In the genomic region with DNA sequence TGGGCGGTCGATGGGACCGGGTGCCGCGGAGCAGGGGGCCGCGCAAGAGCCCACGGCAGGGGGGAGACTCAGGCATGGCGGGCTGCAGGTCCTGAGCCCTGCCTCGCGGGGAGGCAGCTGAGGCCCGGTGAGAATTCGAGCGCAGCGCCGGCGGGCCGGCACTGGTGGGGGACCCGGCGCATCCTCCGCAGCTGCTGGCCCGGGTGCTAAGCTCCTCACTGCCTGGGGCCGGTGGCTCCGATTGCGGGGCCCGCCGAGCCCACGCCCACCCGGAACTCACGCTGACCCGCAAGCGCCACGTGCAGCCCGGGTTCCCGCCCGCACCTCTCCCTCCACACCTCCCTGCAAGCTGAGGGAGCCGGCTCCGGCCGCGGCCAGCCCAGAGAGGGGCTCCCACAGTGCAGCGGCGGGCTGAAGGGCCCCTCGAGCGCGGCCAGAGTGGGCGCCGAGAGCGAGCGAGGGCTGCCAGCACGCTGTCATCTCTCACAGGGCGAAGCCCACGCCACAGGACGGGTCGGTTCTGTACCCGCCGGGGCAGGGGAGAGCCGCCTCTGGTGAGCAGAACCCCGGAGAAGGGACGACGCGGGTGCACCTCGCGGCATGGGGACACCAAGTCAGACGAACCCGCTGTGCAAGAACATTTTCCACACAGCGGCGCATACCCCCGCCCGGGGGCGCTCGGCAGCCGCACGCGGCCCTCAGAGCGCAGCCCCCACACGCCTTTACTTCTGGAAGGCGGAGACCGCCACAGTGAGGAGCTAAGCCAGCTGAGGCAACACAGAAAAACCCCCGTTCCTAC, we compare ENCODE assay signal across 8 cellular contexts. TPM values are rescaled to one million over a fixed set of nuclear protein-coding genes. Genes with fewer than 3 reads are reported as not detected.
DNase-seq lines count a peak whose midpoint lies in the region; ATAC-seq, FAIRE-seq and TF ChIP-seq lines count a peak whose summit lies in the region.

No MANE protein-coding gene starts in this region.

- H3K27ac Mint-ChIP-seq in activated naive CD8-positive, alpha-beta T cell treated with anti-CD3 and anti-CD28 coated beads, Interleukin-2, amount 10 ng/mL, durations not matched to agents 7 days and 5 days = peak overlapping the region; percentile 94
- no peak overlapping the region for H3K27ac Mint-ChIP-seq in type B pancreatic cell

- intact Hi-C loops in HepG2 (cut with micrococcal nuclease; ENCODE audit: unreplicated experiment) = loop anchor here (2.0 kb wide), 1 partner anchor 15 kb away; no protein-coding TSS in a partner anchor

- no peaks in the 10 kb centered on the region for H3K27me3 ChIP-seq in HepG2 (ENCODE audit: control insufficient read depth in 1 of 2, insufficient read depth in 2 of 2, low read length in 2 of 2)

- TF ChIP-seq CTCF in HepG2 (CRISPR knock-in tag; IDR thresholded peaks at IDR 0.05) = no peak
- no peak for TF ChIP-seq CTCF in type B pancreatic cell (conservative IDR thresholded peaks at IDR 0.05)

- peaks cover 5 to 12% of the 10 kb centered on the region in 2 experiments; a peak in 3 of 5 replicates for H3K36me3 ChIP-seq in HepG2 (replicated peaks in 1 of 2; ENCODE audit: control insufficient read depth in 1 of 2, insufficient read depth in 2 of 2, low read length in 2 of 2)

- H3K4me1 Mint-ChIP-seq in activated T-cell treated with anti-CD3 and anti-CD28 coated beads, Interleukin-2, amount 50 U/mL, for 4 hours (ENCODE audit: low read depth) = peaks cover 27% of the 10 kb centered on the region
- H3K4me1 Mint-ChIP-seq in activated naive CD8-positive, alpha-beta T cell treated with anti-CD3 and anti-CD28 coated beads, Interleukin-2, amount 10 ng/mL, durations not matched to agents 7 days and 5 days = peaks cover 29% of the 10 kb centered on the region
- H3K4me1 Mint-ChIP-seq in type B pancreatic cell (ENCODE audit: unreplicated experiment) = peaks cover 34% of the 10 kb centered on the region

- no peaks in the 10 kb centered on the region for H3K27me3 Mint-ChIP-seq in activated T-cell treated with anti-CD3 and anti-CD28 coated beads, Interleukin-2, amount 50 U/mL, for 4 hours (ENCODE audit: low read depth)
- H3K27me3 Mint-ChIP-seq in activated naive CD8-positive, alpha-beta T cell treated with anti-CD3 and anti-CD28 coated beads, Interleukin-2, amount 10 ng/mL, durations not matched to agents 7 days and 5 days = peaks cover 3% of the 10 kb centered on the region
- H3K27me3 Mint-ChIP-seq in type B pancreatic cell = no peaks in the 10 kb centered on the region

- H3K27ac ChIP-seq in HepG2 (ENCODE audit: extremely low read length, insufficient read depth, low read length) = peak overlapping the region; percentile 82

- BruUV-seq in HepG2 (replicated peaks; lab: Mats Ljungman, UMichigan) = no TSS peak

- peak overlapping the region; percentile 90 for H3K4me2 ChIP-seq in HepG2 (ENCODE audit: low read depth, low read length)

- TF ChIP-seq RAD21 in HepG2 (CRISPR knock-in tag; IDR thresholded peaks at IDR 0.05) = no peak

- FAIRE-seq in HepG2 (lab: Jason Lieb, UNC) = no peak
- no peak for FAIRE-seq in H54 (lab: Jason Lieb, UNC)

- H2AFZ ChIP-seq in HepG2 (ENCODE audit: low read length) = no peak overlapping the region

- H4K20me1 ChIP-seq in HepG2 (ENCODE audit: insufficient read depth, low read length) = peaks cover 16% of the 10 kb centered on the region

- POLR2A ChIA-PET in activated naive CD8-positive, alpha-beta T cell treated with anti-CD3 and anti-CD28 coated beads, Interleukin-2, amount 10 ng/mL, durations not matched to agents 7 days and 5 days (lab: Charles Lee) = interaction anchor here (0.7 to 2.1 kb wide), 13 partner anchors 10 to 104 kb away, joined by 3 to 9 read pairs (median 3); no protein-coding TSS in a partner anchor
- POLR2A ChIA-PET in HepG2 (lab: Yijun Ruan, JAX) = interaction anchor here (0.5 to 4.8 kb wide), 19 partner anchors 9 to 537 kb away, joined by 3 to 72 read pairs (median 7); a partner anchor contains a TSS

- H3K9me3 Mint-ChIP-seq in activated T-cell treated with anti-CD3 and anti-CD28 coated beads, Interleukin-2, amount 50 U/mL, for 4 hours = no peaks in the 10 kb centered on the region
- H3K9me3 Mint-ChIP-seq in activated naive CD8-positive, alpha-beta T cell treated with anti-CD3 and anti-CD28 coated beads, Interleukin-2, amount 10 ng/mL, durations not matched to agents 7 days and 5 days = no peaks in the 10 kb centered on the region
- H3K9me3 Mint-ChIP-seq in type B pancreatic cell = no peaks in the 10 kb centered on the region

- ATAC-seq in activated T-cell treated with anti-CD3 and anti-CD28 coated beads, Interleukin-2, amount 50 U/mL, for 4 hours = no peak
- ATAC-seq in activated naive CD8-positive, alpha-beta T cell treated with anti-CD3 and anti-CD28 coated beads, Interleukin-2, amount 10 ng/mL, durations not matched to agents 7 days and 5 days (ENCODE audit: low read depth) = no peak
- ATAC-seq in HepG2 = no peak

- H3K36me3 Mint-ChIP-seq in activated T-cell treated with anti-CD3 and anti-CD28 coated beads, Interleukin-2, amount 50 U/mL, for 4 hours (ENCODE audit: insufficient read depth) = peaks cover 9% of the 10 kb centered on the region
- H3K36me3 Mint-ChIP-seq in activated naive CD8-positive, alpha-beta T cell treated with anti-CD3 and anti-CD28 coated beads, Interleukin-2, amount 10 ng/mL, durations not matched to agents 7 days and 5 days = peaks cover 9% of the 10 kb centered on the region
- H3K36me3 Mint-ChIP-seq in type B pancreatic cell = peaks cover 8% of the 10 kb centered on the region

- no peak for TF ChIP-seq EP300 in HepG2 (IDR thresholded peaks at IDR 0.05; ENCODE audit: low read depth in 2 of 2, low read length in 2 of 2)
- TF ChIP-seq EP300 in HepG2 (CRISPR knock-in tag; IDR thresholded peaks at IDR 0.05; ENCODE audit: borderline replicate concordance) = no peak

- peaks cover 38% of the 10 kb centered on the region for H3K79me2 ChIP-seq in HepG2 (ENCODE audit: insufficient read depth, low read length)

- CTCF ChIA-PET in HepG2 (lab: Yijun Ruan, JAX; ENCODE audit: low intra/inter-chr PET ratio, low total read pairs) = no interaction called here

- in situ Hi-C loops in HepG2 (cut with HindIII; ENCODE audit: extremely low pct_ligation_motif_present, low pct_unique_long_range_greater_than_20kb) = no loop called here

- 94% methylated on average over 36 of the region's 79 CpGs for WGBS in HepG2 (ENCODE audit: low lambda C conversion rate)

- no peaks in the 10 kb centered on the region for H3K9me3 ChIP-seq in HepG2 (ENCODE audit: low read length)

- peak overlapping the region; percentile 87 for H3K4me3 Mint-ChIP-seq in activated T-cell treated with anti-CD3 and anti-CD28 coated beads, Interleukin-2, amount 50 U/mL, for 4 hours
- peak overlapping the region; percentile 89 for H3K4me3 Mint-ChIP-seq in activated naive CD8-positive, alpha-beta T cell treated with anti-CD3 and anti-CD28 coated beads, Interleukin-2, amount 10 ng/mL, durations not matched to agents 7 days and 5 days
- peak overlapping the region; percentile 90 for H3K4me3 Mint-ChIP-seq in type B pancreatic cell

- peak overlapping the region; percentile 18 to 94 (median 42); a peak in 4 of 6 replicates for H3K4me3 ChIP-seq in HepG2 (replicated peaks in 1 of 3; ENCODE audit: insufficient read depth in 1 of 3, low read depth in 2 of 3, low read length in 3 of 3)

- peaks cover 78% of the 10 kb centered on the region for H3K4me1 ChIP-seq in HepG2 (ENCODE audit: insufficient read depth, low read length)

- no peak for DNase-seq in activated T-cell treated with anti-CD3 and anti-CD28 coated beads, Interleukin-2, amount 50 U/mL, for 4 hours
- no peak for DNase-seq in activated T-cell treated with anti-CD3 and anti-CD28 coated beads for 4 hours
- DNase-seq in activated naive CD8-positive, alpha-beta T cell treated with anti-CD3 and anti-CD28 coated beads, Interleukin-2, amount 10 ng/mL, durations not matched to agents 7 days and 5 days = no peak
- no peak for DNase-seq in HepG2 (ENCODE audit: low spot score)
- DNase-seq in type B pancreatic cell (ENCODE audit: extremely low spot score, unreplicated experiment) = no peak
- no peak for DNase-seq in stimulated activated CD4-positive, alpha-beta T cell treated with anti-CD3 and anti-CD28 coated beads, Interleukin-12 subunit alpha, Interleukin-12 subunit beta, amount 100 ng/mL, for 4 hours
- no peak for DNase-seq in H54 (ENCODE audit: insufficient read length, low spot score)
- DNase-seq in T-helper 9 cell = no peak

- TF ChIP-seq POLR2A in HepG2 (IDR thresholded peaks at IDR 0.05; ENCODE audit: insufficient read depth in 1 of 2, low read depth in 2 of 2, low read length in 2 of 2) (no peak), H54 (IDR thresholded peaks at IDR 0.05; ENCODE audit: low read depth, low read length) (no peak)

- peak overlapping the region; percentile 73 for H3K9ac ChIP-seq in HepG2 (ENCODE audit: insufficient read depth, low read depth, low read length)

RNA-seq across cellular contexts. Expression of a gene that starts 1.2 kb away (rescaled TPM):
- total RNA-seq in activated T-cell treated with anti-CD3 and anti-CD28 coated beads, Interleukin-2, amount 50 U/mL, for 4 hours = 100 to 1,000 TPM; 135 to 157 (median 149) TPM
- 100 to 1,000 TPM; 110 to 126 TPM for total RNA-seq in activated naive CD8-positive, alpha-beta T cell treated with anti-CD3 and anti-CD28 coated beads, Interleukin-2, amount 10 ng/mL, durations not matched to agents 7 days and 5 days
- total RNA-seq in HepG2 (2016; rRNA removed; fragmentation: Illumina TruSeq; extraction: Trizol) = 153 and 186 TPM in 2 replicates
- total RNA-seq in HepG2 (2016; cell fraction: cytosol; rRNA removed; fragmentation: Illumina TruSeq; extraction: Trizol; ENCODE audit: low read depth) = 171 and 229 TPM in 2 replicates
- total RNA-seq in HepG2 (2016; cell fraction: insoluble cytoplasmic fraction; rRNA removed; fragmentation: Illumina TruSeq; extraction: Trizol) = 166 and 191 TPM in 2 replicates
- total RNA-seq in HepG2 (2016; cell fraction: membrane; rRNA removed; fragmentation: Illumina TruSeq; extraction: Trizol) = 186 and 219 TPM in 2 replicates
- total RNA-seq in HepG2 (2016; cell fraction: nucleus; rRNA removed; fragmentation: Illumina TruSeq; extraction: Trizol) = 86.2 and 101 TPM in 2 replicates
- 123 and 142 TPM in 2 replicates for polyA plus RNA-seq in HepG2 (2011; rRNA removed)
- 108 and 239 TPM in 2 replicates for polyA plus RNA-seq in HepG2 (2011; cell fraction: cytosol; rRNA removed)
- polyA plus RNA-seq in HepG2 (2011; cell fraction: nucleus; rRNA removed) = 125 and 162 TPM in 2 replicates
- polyA plus RNA-seq in HepG2 (2012) = 61.3 and 68.1 TPM in 2 replicates
- polyA plus RNA-seq in HepG2 (2016; cell fraction: cytosol; fragmentation: Illumina TruSeq; extraction: Trizol; ENCODE audit: low read depth) = 162 and 202 TPM in 2 replicates
- polyA plus RNA-seq in HepG2 (2016; cell fraction: insoluble cytoplasmic fraction; fragmentation: Illumina TruSeq; extraction: Trizol; ENCODE audit: low read depth) = 128 and 130 TPM in 2 replicates
- 134 and 168 TPM in 2 replicates for polyA plus RNA-seq in HepG2 (2016; cell fraction: membrane; fragmentation: Illumina TruSeq; extraction: Trizol; ENCODE audit: low read depth)
- polyA plus RNA-seq in HepG2 (2016; cell fraction: nucleus; fragmentation: Illumina TruSeq; extraction: Trizol; ENCODE audit: insufficient read depth, low read depth) = 129 and 133 TPM in 2 replicates
- polyA minus RNA-seq in HepG2 (2011; rRNA and poly(A)+ RNA removed; ENCODE audit: low replicate concordance) = 49.5 and 64.5 TPM in 2 replicates
- 22.7 and 31.5 TPM in 2 replicates for polyA minus RNA-seq in HepG2 (2011; cell fraction: cytosol; rRNA and poly(A)+ RNA removed)
- polyA minus RNA-seq in HepG2 (2011; cell fraction: nucleus; rRNA and poly(A)+ RNA removed) = 17.3 and 18.4 TPM in 2 replicates
- total RNA-seq in type B pancreatic cell (ENCODE audit: low replicate concordance) = 65.7 and 90.1 TPM in 2 replicates

RNA-seq across cellular contexts. Expression of a gene that starts 27.7 kb away (rescaled TPM):
- total RNA-seq in activated T-cell treated with anti-CD3 and anti-CD28 coated beads, Interleukin-2, amount 50 U/mL, for 4 hours = 1 to 10 TPM in 1 of 3 donors, under 1 TPM in 2; 0.66 to 1.2 (median 0.69) TPM
- total RNA-seq in activated naive CD8-positive, alpha-beta T cell treated with anti-CD3 and anti-CD28 coated beads, Interleukin-2, amount 10 ng/mL, durations not matched to agents 7 days and 5 days = 1 to 10 TPM; 2.4 to 2.8 TPM
- total RNA-seq in HepG2 (2016; rRNA removed; fragmentation: Illumina TruSeq; extraction: Trizol) (0.98 and 1.0 TPM in 2 replicates), type B pancreatic cell (ENCODE audit: low replicate concordance) (3.2 and 6.9 TPM in 2 replicates)
- total RNA-seq in HepG2 (2016; cell fraction: cytosol; rRNA removed; fragmentation: Illumina TruSeq; extraction: Trizol; ENCODE audit: low read depth) = 0.81 and 1.1 TPM in 2 replicates
- 0.56 and 1.3 TPM in 2 replicates for total RNA-seq in HepG2 (2016; cell fraction: insoluble cytoplasmic fraction; rRNA removed; fragmentation: Illumina TruSeq; extraction: Trizol)
- 1.6 and 1.9 TPM in 2 replicates for total RNA-seq in HepG2 (2016; cell fraction: membrane; rRNA removed; fragmentation: Illumina TruSeq; extraction: Trizol)
- 1.3 and 1.5 TPM in 2 replicates for total RNA-seq in HepG2 (2016; cell fraction: nucleus; rRNA removed; fragmentation: Illumina TruSeq; extraction: Trizol)
- polyA plus RNA-seq in HepG2 (2011; rRNA removed) = 36.7 and 45.2 TPM in 2 replicates
- polyA plus RNA-seq in HepG2 (2011; cell fraction: cytosol; rRNA removed) = 20.7 and 22.4 TPM in 2 replicates
- polyA plus RNA-seq in HepG2 (2011; cell fraction: nucleus; rRNA removed) = 219 and 230 TPM in 2 replicates
- polyA plus RNA-seq in HepG2 (2012) = 37.3 and 46.9 TPM in 2 replicates
- 0.70 and 1.5 TPM in 2 replicates for polyA plus RNA-seq in HepG2 (2016; cell fraction: cytosol; fragmentation: Illumina TruSeq; extraction: Trizol; ENCODE audit: low read depth)
- 1.3 and 2.2 TPM in 2 replicates for polyA plus RNA-seq in HepG2 (2016; cell fraction: insoluble cytoplasmic fraction; fragmentation: Illumina TruSeq; extraction: Trizol; ENCODE audit: low read depth)
- polyA plus RNA-seq in HepG2 (2016; cell fraction: membrane; fragmentation: Illumina TruSeq; extraction: Trizol; ENCODE audit: low read depth) = 1.5 and 2.0 TPM in 2 replicates
- polyA plus RNA-seq in HepG2 (2016; cell fraction: nucleus; fragmentation: Illumina TruSeq; extraction: Trizol; ENCODE audit: insufficient read depth, low read depth) = 3.7 and 4.4 TPM in 2 replicates
- 12.3 and 14.1 TPM in 2 replicates for polyA minus RNA-seq in HepG2 (2011; rRNA and poly(A)+ RNA removed; ENCODE audit: low replicate concordance)
- polyA minus RNA-seq in HepG2 (2011; cell fraction: cytosol; rRNA and poly(A)+ RNA removed) = 6.8 and 7.6 TPM in 2 replicates
- 30.6 and 31.2 TPM in 2 replicates for polyA minus RNA-seq in HepG2 (2011; cell fraction: nucleus; rRNA and poly(A)+ RNA removed)

RNA-seq across cellular contexts. Expression of a gene that starts 43.8 kb away (rescaled TPM):
- total RNA-seq in activated T-cell treated with anti-CD3 and anti-CD28 coated beads, Interleukin-2, amount 50 U/mL, for 4 hours = 100 to 1,000 TPM; 107 to 124 (median 116) TPM
- 100 to 1,000 TPM; 178 to 181 TPM for total RNA-seq in activated naive CD8-positive, alpha-beta T cell treated with anti-CD3 and anti-CD28 coated beads, Interleukin-2, amount 10 ng/mL, durations not matched to agents 7 days and 5 days
- total RNA-seq in HepG2 (2016; rRNA removed; fragmentation: Illumina TruSeq; extraction: Trizol) (85.7 and 96.2 TPM in 2 replicates), type B pancreatic cell (ENCODE audit: low replicate concordance) (102 and 123 TPM in 2 replicates)
- total RNA-seq in HepG2 (2016; cell fraction: cytosol; rRNA removed; fragmentation: Illumina TruSeq; extraction: Trizol; ENCODE audit: low read depth) = 66.8 and 84.2 TPM in 2 replicates
- 76.8 and 97.9 TPM in 2 replicates for total RNA-seq in HepG2 (2016; cell fraction: insoluble cytoplasmic fraction; rRNA removed; fragmentation: Illumina TruSeq; extraction: Trizol)
- 171 and 190 TPM in 2 replicates for total RNA-seq in HepG2 (2016; cell fraction: membrane; rRNA removed; fragmentation: Illumina TruSeq; extraction: Trizol)
- 48.2 and 57.1 TPM in 2 replicates for total RNA-seq in HepG2 (2016; cell fraction: nucleus; rRNA removed; fragmentation: Illumina TruSeq; extraction: Trizol)
- 116 and 135 TPM in 2 replicates for polyA plus RNA-seq in HepG2 (2011; rRNA removed)
- 114 and 136 TPM in 2 replicates for polyA plus RNA-seq in HepG2 (2011; cell fraction: cytosol; rRNA removed)
- polyA plus RNA-seq in HepG2 (2011; cell fraction: nucleus; rRNA removed) = 362 and 435 TPM in 2 replicates
- polyA plus RNA-seq in HepG2 (2012) = 58.6 and 80.7 TPM in 2 replicates
- 81.6 and 107 TPM in 2 replicates for polyA plus RNA-seq in HepG2 (2016; cell fraction: cytosol; fragmentation: Illumina TruSeq; extraction: Trizol; ENCODE audit: low read depth)
- polyA plus RNA-seq in HepG2 (2016; cell fraction: insoluble cytoplasmic fraction; fragmentation: Illumina TruSeq; extraction: Trizol; ENCODE audit: low read depth) = 105 and 119 TPM in 2 replicates
- 182 and 194 TPM in 2 replicates for polyA plus RNA-seq in HepG2 (2016; cell fraction: membrane; fragmentation: Illumina TruSeq; extraction: Trizol; ENCODE audit: low read depth)
- polyA plus RNA-seq in HepG2 (2016; cell fraction: nucleus; fragmentation: Illumina TruSeq; extraction: Trizol; ENCODE audit: insufficient read depth, low read depth) = 146 and 159 TPM in 2 replicates
- polyA minus RNA-seq in HepG2 (2011; rRNA and poly(A)+ RNA removed; ENCODE audit: low replicate concordance) = 159 and 183 TPM in 2 replicates
- 76.1 and 78.3 TPM in 2 replicates for polyA minus RNA-seq in HepG2 (2011; cell fraction: cytosol; rRNA and poly(A)+ RNA removed)
- polyA minus RNA-seq in HepG2 (2011; cell fraction: nucleus; rRNA and poly(A)+ RNA removed) = 46.7 and 48.0 TPM in 2 replicates

RNA-seq across cellular contexts. Expression of a gene that starts 49.2 kb away (rescaled TPM):
- 1 to 10 TPM; 3.6 to 4.1 (median 4.0) TPM for total RNA-seq in activated T-cell treated with anti-CD3 and anti-CD28 coated beads, Interleukin-2, amount 50 U/mL, for 4 hours
- 1 to 10 TPM; 6.7 to 6.9 TPM for total RNA-seq in activated naive CD8-positive, alpha-beta T cell treated with anti-CD3 and anti-CD28 coated beads, Interleukin-2, amount 10 ng/mL, durations not matched to agents 7 days and 5 days
- total RNA-seq in HepG2 (2016; rRNA removed; fragmentation: Illumina TruSeq; extraction: Trizol) (3.2 and 4.2 TPM in 2 replicates), type B pancreatic cell (ENCODE audit: low replicate concordance) (6.6 and 11.5 TPM in 2 replicates)
- 1.2 and 1.6 TPM in 2 replicates for total RNA-seq in HepG2 (2016; cell fraction: cytosol; rRNA removed; fragmentation: Illumina TruSeq; extraction: Trizol; ENCODE audit: low read depth)
- total RNA-seq in HepG2 (2016; cell fraction: insoluble cytoplasmic fraction; rRNA removed; fragmentation: Illumina TruSeq; extraction: Trizol) = 2.4 and 3.9 TPM in 2 replicates
- 4.3 and 4.4 TPM in 2 replicates for total RNA-seq in HepG2 (2016; cell fraction: membrane; rRNA removed; fragmentation: Illumina TruSeq; extraction: Trizol)
- 3.6 and 4.2 TPM in 2 replicates for total RNA-seq in HepG2 (2016; cell fraction: nucleus; rRNA removed; fragmentation: Illumina TruSeq; extraction: Trizol)
- polyA plus RNA-seq in HepG2 (2011; rRNA removed) = 2.8 and 4.0 TPM in 2 replicates
- 3.7 and 4.3 TPM in 2 replicates for polyA plus RNA-seq in HepG2 (2011; cell fraction: cytosol; rRNA removed)
- 7.2 and 7.5 TPM in 2 replicates for polyA plus RNA-seq in HepG2 (2011; cell fraction: nucleus; rRNA removed)
- polyA plus RNA-seq in HepG2 (2012) = 3.6 and 4.3 TPM in 2 replicates
- polyA plus RNA-seq in HepG2 (2016; cell fraction: cytosol; fragmentation: Illumina TruSeq; extraction: Trizol; ENCODE audit: low read depth) = 1.0 and 1.1 TPM in 2 replicates
- 2.3 and 2.7 TPM in 2 replicates for polyA plus RNA-seq in HepG2 (2016; cell fraction: insoluble cytoplasmic fraction; fragmentation: Illumina TruSeq; extraction: Trizol; ENCODE audit: low read depth)
- polyA plus RNA-seq in HepG2 (2016; cell fraction: membrane; fragmentation: Illumina TruSeq; extraction: Trizol; ENCODE audit: low read depth) = 3.4 and 3.5 TPM in 2 replicates
- polyA plus RNA-seq in HepG2 (2016; cell fraction: nucleus; fragmentation: Illumina TruSeq; extraction: Trizol; ENCODE audit: insufficient read depth, low read depth) = 2.8 and 3.1 TPM in 2 replicates
- 6.6 and 17.0 TPM in 2 replicates for polyA minus RNA-seq in HepG2 (2011; rRNA and poly(A)+ RNA removed; ENCODE audit: low replicate concordance)
- 6.2 and 8.1 TPM in 2 replicates for polyA minus RNA-seq in HepG2 (2011; cell fraction: cytosol; rRNA and poly(A)+ RNA removed)
- polyA minus RNA-seq in HepG2 (2011; cell fraction: nucleus; rRNA and poly(A)+ RNA removed) = 8.2 TPM in 2 replicates
